In the genomic region with DNA sequence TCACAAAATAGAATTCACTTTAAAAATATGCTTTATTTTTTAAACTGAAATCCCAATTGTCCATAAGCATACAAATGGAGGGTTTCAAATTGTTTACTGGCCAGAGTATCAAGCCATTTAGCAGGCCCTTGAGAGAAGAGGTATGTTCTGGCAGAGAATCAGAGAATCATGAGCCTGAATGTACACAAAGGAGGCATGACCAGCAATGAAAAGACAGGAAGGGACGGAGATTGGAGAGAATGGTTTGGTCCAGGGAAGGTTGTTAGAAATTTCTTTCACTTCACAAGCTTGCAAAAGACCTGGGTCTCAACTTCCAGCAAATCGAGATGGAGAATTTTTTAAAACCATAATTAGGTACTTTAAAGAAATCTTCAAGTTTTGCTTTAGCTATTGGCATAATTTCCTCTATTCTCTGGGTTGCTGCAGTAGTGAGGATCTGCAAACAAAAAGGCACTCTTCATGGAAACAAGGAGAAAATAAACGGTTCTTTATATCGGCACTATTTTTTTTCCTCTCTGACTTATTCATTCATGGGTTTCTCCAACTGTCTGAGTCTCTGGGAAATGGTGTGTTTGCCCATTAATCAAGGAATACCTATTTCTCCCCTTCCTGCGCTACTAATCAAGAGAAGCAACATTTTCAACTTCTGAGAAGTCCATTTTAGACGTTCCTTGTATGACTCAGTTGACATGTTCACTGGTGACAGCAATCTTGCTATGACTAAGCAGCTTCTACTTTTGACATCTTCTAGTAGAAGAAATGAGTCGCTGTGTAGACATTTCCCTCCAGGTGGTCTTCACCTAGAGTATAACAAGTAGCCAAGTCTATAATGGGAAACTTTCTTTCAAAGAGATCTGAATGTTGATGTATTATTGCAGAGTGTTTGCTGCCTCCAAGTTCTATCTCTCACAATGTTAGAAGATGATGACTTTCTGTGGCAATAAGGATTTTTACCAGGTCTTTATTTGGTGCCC, we compare ENCODE assay signal across 8 cellular contexts. TPM values are rescaled to one million over a fixed set of nuclear protein-coding genes. Genes with fewer than 3 reads are reported as not detected.
DNase-seq lines count a peak whose midpoint lies in the region; ATAC-seq and TF ChIP-seq lines count a peak whose summit lies in the region.

No MANE protein-coding gene starts in this region.

- POLR2A ChIA-PET in activated naive CD8-positive, alpha-beta T cell treated with anti-CD3 and anti-CD28 coated beads, Interleukin-2, amount 10 ng/mL, durations not matched to agents 7 days and 5 days (lab: Charles Lee): interaction anchor here (1.5 kb wide), 1 partner anchor 23 kb away, joined by 3 read pairs; a partner anchor contains a TSS

- DNase-seq in EL (peak; percentile 79), Kasumi-1 (lab: John Stamatoyannopoulos, UW) (no peak), activated gamma-delta T cell (lab: John Stamatoyannopoulos, UW) (no peak), T1000 (lab: John Stamatoyannopoulos, UW) (no peak), colonic mucosa (no peak)
- no peak for DNase-seq in activated naive CD8-positive, alpha-beta T cell treated with anti-CD3 and anti-CD28 coated beads, Interleukin-2, amount 10 ng/mL, durations not matched to agents 7 days and 5 days

- peaks cover 3% of the 10 kb centered on the region for H3K4me1 Mint-ChIP-seq in activated naive CD8-positive, alpha-beta T cell treated with anti-CD3 and anti-CD28 coated beads, Interleukin-2, amount 10 ng/mL, durations not matched to agents 7 days and 5 days

- H3K27me3 ChIP-seq in colonic mucosa: no peaks in the 10 kb centered on the region

- H3K27me3 Mint-ChIP-seq in activated naive CD8-positive, alpha-beta T cell treated with anti-CD3 and anti-CD28 coated beads, Interleukin-2, amount 10 ng/mL, durations not matched to agents 7 days and 5 days: no peaks in the 10 kb centered on the region

- peaks cover 8% of the 10 kb centered on the region for H3K9me3 Mint-ChIP-seq in activated naive CD8-positive, alpha-beta T cell treated with anti-CD3 and anti-CD28 coated beads, Interleukin-2, amount 10 ng/mL, durations not matched to agents 7 days and 5 days

- ATAC-seq in GM19372 (IDR thresholded peaks at IDR 0.05; ENCODE audit: low read depth, unreplicated experiment) (peak; percentile 83), HG03280 (IDR thresholded peaks at IDR 0.05; ENCODE audit: unreplicated experiment) (peak; percentile 98)
- peak; percentile 65 for ATAC-seq in activated naive CD8-positive, alpha-beta T cell treated with anti-CD3 and anti-CD28 coated beads, Interleukin-2, amount 10 ng/mL, durations not matched to agents 7 days and 5 days (ENCODE audit: low read depth)

- H3K4me1 ChIP-seq in colonic mucosa: no peaks in the 10 kb centered on the region

- H3K36me3 ChIP-seq in colonic mucosa: no peaks in the 10 kb centered on the region

- no peak overlapping the region for H3K27ac Mint-ChIP-seq in activated naive CD8-positive, alpha-beta T cell treated with anti-CD3 and anti-CD28 coated beads, Interleukin-2, amount 10 ng/mL, durations not matched to agents 7 days and 5 days

- intact Hi-C loops in colonic mucosa (cut with DNase I): no loop called here

- H3K4me3 Mint-ChIP-seq in activated naive CD8-positive, alpha-beta T cell treated with anti-CD3 and anti-CD28 coated beads, Interleukin-2, amount 10 ng/mL, durations not matched to agents 7 days and 5 days: no peak overlapping the region

- TF ChIP-seq CTCF in colonic mucosa (IDR thresholded peaks at IDR 0.05): no peak

- no peak overlapping the region for H3K4me3 ChIP-seq in colonic mucosa

- H3K27ac ChIP-seq in colonic mucosa: no peak overlapping the region

- H3K9me3 ChIP-seq in colonic mucosa: no peaks in the 10 kb centered on the region

- H3K9ac ChIP-seq in colonic mucosa (ENCODE audit: low read depth in 2 of 2, low read length in 2 of 2): no peak overlapping the region

- peaks cover 21% of the 10 kb centered on the region for H3K36me3 Mint-ChIP-seq in activated naive CD8-positive, alpha-beta T cell treated with anti-CD3 and anti-CD28 coated beads, Interleukin-2, amount 10 ng/mL, durations not matched to agents 7 days and 5 days

RNA-seq across cellular contexts. Expression of a gene that starts 23.1 kb away (rescaled TPM):
- total RNA-seq in activated naive CD8-positive, alpha-beta T cell treated with anti-CD3 and anti-CD28 coated beads, Interleukin-2, amount 10 ng/mL, durations not matched to agents 7 days and 5 days: 10 to 100 TPM; 42.3 to 42.5 TPM
- total RNA-seq in colonic mucosa: 10 to 100 TPM; 21.5 to 36.4 TPM
